24 cellular contexts compared by ENCODE assay signal in the genomic region with DNA sequence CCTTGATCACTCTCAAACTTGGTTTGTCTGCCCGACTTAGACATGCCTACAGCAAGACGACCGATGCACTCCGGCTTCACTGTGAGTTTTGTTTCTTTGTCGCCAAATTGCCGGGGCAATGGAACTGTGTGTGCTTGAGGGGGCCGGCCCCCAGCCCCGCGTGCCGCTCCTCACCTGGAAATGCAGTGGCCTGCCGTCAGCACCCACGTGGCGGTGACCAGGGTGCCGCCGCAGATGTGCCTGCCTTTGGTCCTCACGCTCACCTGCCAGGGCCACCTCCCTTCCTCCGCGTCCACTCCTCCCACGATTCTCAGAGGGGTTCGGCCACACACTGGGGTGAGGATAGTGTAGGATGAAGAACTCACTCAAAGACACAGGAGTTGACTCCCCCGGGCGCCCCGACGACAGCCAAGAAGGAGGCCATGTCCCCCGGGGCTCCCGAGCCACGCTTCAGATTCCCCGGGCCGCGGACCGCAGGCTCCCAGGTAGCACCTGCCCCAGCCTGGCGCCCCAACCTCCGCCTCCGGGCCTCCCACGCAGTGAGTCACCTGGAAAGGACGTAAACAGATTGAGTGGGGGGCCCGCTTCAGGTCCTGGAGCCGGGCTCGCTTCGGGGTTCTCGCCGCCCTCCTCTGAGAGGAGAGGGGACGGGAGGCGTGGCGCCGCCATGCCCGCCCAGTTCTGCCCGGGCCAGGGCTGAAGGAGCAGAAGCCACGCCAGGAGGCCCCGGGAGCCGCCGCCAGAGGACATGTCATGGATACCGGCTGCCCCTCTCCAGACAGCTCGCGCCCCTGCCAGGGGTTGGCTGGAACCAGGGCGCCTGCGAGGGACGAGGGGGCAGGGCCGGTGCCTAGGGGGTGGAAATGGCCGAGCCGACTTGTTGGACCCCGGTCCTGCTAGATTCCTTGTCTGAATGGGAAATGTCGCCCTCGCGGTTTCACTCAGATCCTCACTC. TPM values are rescaled to one million over a fixed set of nuclear protein-coding genes. Genes with fewer than 3 reads are reported as not detected.
DNase-seq lines count a peak whose midpoint lies in the region; ATAC-seq, FAIRE-seq and TF ChIP-seq lines count a peak whose summit lies in the region.
"Had no signal": no experiment of that assay in that cellular context is flagged by ENCODE, and none has a peak within 500 bp of the region (broad histone marks: within the 10 kb centered on the region; RNA-seq: fewer than 3 reads in every experiment).

No MANE protein-coding gene starts in this region.

- FAIRE-seq in H1 (lab: Jason Lieb, UNC) = no peak
- FAIRE-seq: GM12878, GM18507 had no signal

- no peak for TF ChIP-seq POLR2A in H1 (IDR thresholded peaks at IDR 0.05; ENCODE audit: control extremely low read depth in 1 of 2, low read depth in 2 of 2, low read length in 2 of 2)
- TF ChIP-seq POLR2A in testis (IDR thresholded peaks at IDR 0.05) = no peak

- H3K79me2 ChIP-seq in H1 (ENCODE audit: control insufficient read depth in 1 of 2, insufficient read depth in 2 of 2, low read length in 2 of 2) = no peaks in the 10 kb centered on the region

- DNase-seq in activated CD8-positive, alpha-beta memory T cell treated with anti-CD3 and anti-CD28 coated beads, Interleukin-2, amount 10 ng/mL, durations not matched to agents 7 days and 5 days = peak; percentile 34
- DNase-seq in activated CD8-positive, alpha-beta memory T cell treated with anti-CD3 and anti-CD28 coated beads for 24 hours = no peak
- DNase-seq in H1 (ENCODE audit: low read depth in 1 of 2, low spot score in 2 of 2) (no peak), mesenteric fat pad (ENCODE audit: low spot score) (peak; percentile 90), testis (no peak)
- no peak for DNase-seq in activated naive CD4-positive, alpha-beta T cell treated with Interleukin-2 at 50 U/mL for 16 hours
- DNase-seq: Caco-2; CD4-positive, alpha-beta T cell; GF-D8; IMR-90; NCI-H1417; NCI-H187 treated with DMSO at 0.1 percent for 48 hours; NCI-H2227 treated with DMSO at 0.1 percent for 48 hours; NCI-H510A treated with DMSO at 0.1 percent for 48 hours; NCI-H82; PC-3; RPMI8226 had no signal

- peaks cover 3% of the 10 kb centered on the region for H3K9me3 Mint-ChIP-seq in activated CD8-positive, alpha-beta memory T cell treated with anti-CD3 and anti-CD28 coated beads, Interleukin-2, amount 10 ng/mL, durations not matched to agents 7 days and 5 days (ENCODE audit: low read depth)

- no peak overlapping the region for H3K4me3 Mint-ChIP-seq in activated CD8-positive, alpha-beta memory T cell treated with anti-CD3 and anti-CD28 coated beads, Interleukin-2, amount 10 ng/mL, durations not matched to agents 7 days and 5 days
- H3K4me3 Mint-ChIP-seq: CD4-positive, alpha-beta T cell; GM23338 had no signal

- TF ChIP-seq EP300 in H1 (IDR thresholded peaks at IDR 0.05; ENCODE audit: borderline replicate concordance in 1 of 2, low read depth in 2 of 2, low read length in 2 of 2) = no peak

- H3K36me3 ChIP-seq in H1 (ENCODE audit: control insufficient read depth in 2 of 4, insufficient read depth in 4 of 4, low read length in 3 of 4) = no peaks in the 10 kb centered on the region
- H3K36me3 ChIP-seq in testis (ENCODE audit: low read depth, missing control alignments) = no peaks in the 10 kb centered on the region

- peak overlapping the region; percentile 58; the same call in 1 of the 2 replicates for H4K8ac ChIP-seq in H1 (ENCODE audit: extremely low read depth, insufficient read depth, low read length)

- H4K20me1 ChIP-seq in H1 (replicated peaks in 1 of 2; ENCODE audit: control insufficient read depth in 1 of 2, insufficient read depth in 2 of 2, low read length in 2 of 2) = no peaks in the 10 kb centered on the region

- H2BK12ac ChIP-seq in H1 (ENCODE audit: low read depth, low read length) = no peak overlapping the region

- POLR2A ChIA-PET in H1 (lab: Charles Lee; ENCODE audit: partially characterized antibody) = no interaction called here

- H2BK120ac ChIP-seq in H1 (replicated peaks; ENCODE audit: low read depth, low read length) = no peak overlapping the region

- no peak overlapping the region for H4K5ac ChIP-seq in H1 (ENCODE audit: insufficient read length, low read depth, low read length)

- 96% methylated on average over 45 of the region's 65 CpGs; no CpG with 5 or more reads in 1 of the 2 experiments for WGBS in H1 (ENCODE audit: extremely low coverage in 1 of 2, insufficient coverage in 1 of 2, insufficient read length in 1 of 2, insufficient replicate concordance in 2 of 2, low coverage in 1 of 2, low lambda C conversion rate in 2 of 2, missing lambda C conversion rate in 1 of 2), 2 experiments
- 63 to 67% methylated on average over 21 to 65 of the region's 65 CpGs for WGBS in testis, 2 donors

- H3K4me2 ChIP-seq in H1 (ENCODE audit: insufficient read depth in 1 of 2, low read depth in 2 of 2, low read length in 2 of 2) = no peak overlapping the region
- H3K4me2 ChIP-seq: GM23338 had no signal

- no peak overlapping the region for H3K9ac ChIP-seq in H1 (replicated peaks in 1 of 4; ENCODE audit: extremely low read depth in 1 of 4, low read depth in 3 of 4, low read length in 3 of 4)

- intact Hi-C loops in testis (cut with DNase I; ENCODE audit: low total_unique reads) = no loop called here

- no peak overlapping the region for H3K4ac ChIP-seq in H1 (replicated peaks; ENCODE audit: insufficient read length, low read depth, low read length)

- H3K27ac ChIP-seq in H1 (ENCODE audit: low read depth, low read length) (no peak overlapping the region), testis (no peak overlapping the region)
- H3K27ac ChIP-seq: HL-60 had no signal

- peaks cover 4% of the 10 kb centered on the region for H3K36me3 Mint-ChIP-seq in activated CD8-positive, alpha-beta memory T cell treated with anti-CD3 and anti-CD28 coated beads, Interleukin-2, amount 10 ng/mL, durations not matched to agents 7 days and 5 days

- H3K27ac Mint-ChIP-seq in activated CD8-positive, alpha-beta memory T cell treated with anti-CD3 and anti-CD28 coated beads, Interleukin-2, amount 10 ng/mL, durations not matched to agents 7 days and 5 days = no peak overlapping the region
- H3K27ac Mint-ChIP-seq: CD4-positive, alpha-beta T cell; GM23338 had no signal

- no peak overlapping the region for H2AFZ ChIP-seq in H1 (ENCODE audit: low read length)
- H2AFZ ChIP-seq: GM23338 had no signal

- peaks cover 1% of the 10 kb centered on the region for H3K4me1 Mint-ChIP-seq in activated CD8-positive, alpha-beta memory T cell treated with anti-CD3 and anti-CD28 coated beads, Interleukin-2, amount 10 ng/mL, durations not matched to agents 7 days and 5 days

- H2AK5ac ChIP-seq in H1 (ENCODE audit: low read depth, low read length) = no peak overlapping the region

- H3K4me1 ChIP-seq in H1 (replicated peaks in 1 of 4; ENCODE audit: control insufficient read depth in 3 of 4, insufficient read depth in 4 of 4, low read length in 3 of 4) (peaks cover 0 to 3% (median 0%) of the 10 kb centered on the region in 4 experiments; a peak in 1 of 7 replicates), testis (no peaks in the 10 kb centered on the region)

- no peak overlapping the region for H3K23ac ChIP-seq in H1 (ENCODE audit: insufficient read length)

- CTCF ChIA-PET in activated CD8-positive, alpha-beta memory T cell treated with anti-CD3 and anti-CD28 coated beads, Interleukin-2, amount 10 ng/mL, durations not matched to agents 7 days and 5 days (lab: Charles Lee) = no interaction called here
- CTCF ChIA-PET in H1 (lab: Charles Lee; ENCODE audit: partially characterized antibody) = interaction anchor here (1.0 kb wide), 1 partner anchor 343 kb away, joined by 3 read pairs; no protein-coding TSS in a partner anchor

- ATAC-seq in activated CD8-positive, alpha-beta memory T cell treated with anti-CD3 and anti-CD28 coated beads, Interleukin-2, amount 10 ng/mL, durations not matched to agents 7 days and 5 days = no peak
- ATAC-seq in HG02610 (IDR thresholded peaks at IDR 0.05; ENCODE audit: unreplicated experiment) = no peak
- ATAC-seq in HG03439 (IDR thresholded peaks at IDR 0.05; ENCODE audit: unreplicated experiment) = no peak
- ATAC-seq: GM12878, GM23338, PC-3 had no signal

- TF ChIP-seq CTCF in H1 (IDR thresholded peaks at IDR 0.05; ENCODE audit: control extremely low read depth in 1 of 3, insufficient read depth in 1 of 3, low read depth in 1 of 3, low read length in 3 of 3) (no peak), testis (IDR thresholded peaks at IDR 0.05) (no peak)

- no peak overlapping the region for H4K91ac ChIP-seq in H1 (replicated peaks; ENCODE audit: insufficient read length, low read length)

- H3K14ac ChIP-seq in H1 (ENCODE audit: insufficient read length) = no peak overlapping the region

- no peak overlapping the region for H2BK5ac ChIP-seq in H1 (ENCODE audit: low read depth, low read length)

- no peak for TF ChIP-seq RAD21 in H1 (IDR thresholded peaks at IDR 0.05 in 1 of 2, conservative IDR thresholded peaks at IDR 0.05 in 1 of 2; ENCODE audit: low read depth in 2 of 2, low read length in 2 of 2)

- H2BK20ac ChIP-seq in H1 (ENCODE audit: low read length) = no peak overlapping the region

- no peaks in the 10 kb centered on the region for H3K23me2 ChIP-seq in H1 (ENCODE audit: low read depth, low read length)

- H3K4me3 ChIP-seq in H1 (ENCODE audit: extremely low read depth in 1 of 4, insufficient read depth in 2 of 4, low read depth in 3 of 4, low read length in 4 of 4) (no peak overlapping the region), testis (peak overlapping the region; percentile 26 to 45)
- H3K4me3 ChIP-seq: GM12878, GM23338 had no signal

- H3K79me1 ChIP-seq in H1 (ENCODE audit: low read depth, low read length) = no peaks in the 10 kb centered on the region

- H3K56ac ChIP-seq in H1 (replicated peaks; ENCODE audit: insufficient read length, low read depth, low read length) = no peak overlapping the region

- no peak overlapping the region for H3K18ac ChIP-seq in H1 (ENCODE audit: extremely low read depth, low read length)

- no peak overlapping the region for H2BK15ac ChIP-seq in H1 (ENCODE audit: low read length)

- peaks cover 0 to 5% of the 10 kb centered on the region in 2 experiments for H3K9me3 ChIP-seq in H1 (ENCODE audit: insufficient read depth in 2 of 2, low read depth in 1 of 2, low read length in 1 of 2)
- no peaks in the 10 kb centered on the region for H3K9me3 ChIP-seq in testis

- H3K27me3 ChIP-seq in H1 (replicated peaks in 1 of 4; ENCODE audit: control insufficient read depth in 3 of 4, extremely low read depth in 1 of 4, insufficient read depth in 3 of 4, low read length in 3 of 4) (no peaks in the 10 kb centered on the region; a peak in 1 of 7 replicates), testis (no peaks in the 10 kb centered on the region)

- H3K27me3 Mint-ChIP-seq in activated CD8-positive, alpha-beta memory T cell treated with anti-CD3 and anti-CD28 coated beads, Interleukin-2, amount 10 ng/mL, durations not matched to agents 7 days and 5 days = peaks cover 3% of the 10 kb centered on the region
- H3K27me3 Mint-ChIP-seq: CD4-positive, alpha-beta T cell had no signal

RNA-seq across cellular contexts. Expression of a gene that starts 29.6 kb away (rescaled TPM):
- not detected for total RNA-seq in activated CD8-positive, alpha-beta memory T cell treated with anti-CD3 and anti-CD28 coated beads, Interleukin-2, amount 10 ng/mL, durations not matched to agents 7 days and 5 days
- not detected in 2 replicates for total RNA-seq in H1 (2021; fragmentation: NEBNext Ultra II Directional; extraction: Animal tissue kit (Norgen Biotek cat#: 25700))
- polyA plus RNA-seq in H1 (2011; rRNA removed) = 0.06 TPM in 1 of 2 replicates, not detected in the other
- polyA plus RNA-seq in H1 (2011; cell fraction: cytosol; rRNA removed) = 0.10 TPM
- polyA plus RNA-seq in H1 (2011; cell fraction: nucleus; rRNA removed) = not detected
- 0.19 to 0.27 TPM in 2 of 4 replicates, not detected in the others for polyA plus RNA-seq in H1 (2012, experiment 1 of 2)
- 0.33 TPM for polyA plus RNA-seq in H1 (2012, experiment 2 of 2)
- 0.08 TPM for polyA plus RNA-seq in H1 (2013, experiment 1 of 2)
- polyA plus RNA-seq in H1 (2013, experiment 2 of 2) = not detected
- polyA minus RNA-seq in H1 (2011; rRNA and poly(A)+ RNA removed) = not detected in 2 replicates
- polyA minus RNA-seq in H1 (2011; cell fraction: cytosol; rRNA and poly(A)+ RNA removed) = not detected
- not detected for polyA minus RNA-seq in H1 (2011; cell fraction: nucleus; rRNA and poly(A)+ RNA removed)
- 2.6 TPM for total RNA-seq in mesenteric fat pad
- 1 to 10 TPM; 1.2 to 3.0 TPM for total RNA-seq in testis
- 14.5 TPM for polyA plus RNA-seq in testis (ENCODE audit: insufficient read depth, low read depth, low replicate concordance)
- total RNA-seq: CD4-positive, alpha-beta T cell; GM12878; GM23338; HT1080; IMR-90; PC-3 had no signal
- polyA plus RNA-seq: GM23338 had no signal

RNA-seq across cellular contexts. Expression of a gene that starts 43.9 kb away (rescaled TPM):
- total RNA-seq in activated CD8-positive, alpha-beta memory T cell treated with anti-CD3 and anti-CD28 coated beads, Interleukin-2, amount 10 ng/mL, durations not matched to agents 7 days and 5 days = not detected
- total RNA-seq in H1 (2021; fragmentation: NEBNext Ultra II Directional; extraction: Animal tissue kit (Norgen Biotek cat#: 25700)) = 0.21 and 1.5 TPM in 2 replicates
- 0.57 and 1.9 TPM in 2 replicates for polyA plus RNA-seq in H1 (2011; rRNA removed)
- polyA plus RNA-seq in H1 (2011; cell fraction: cytosol; rRNA removed) = 0.89 TPM
- polyA plus RNA-seq in H1 (2011; cell fraction: nucleus; rRNA removed) = 3.4 TPM
- polyA plus RNA-seq in H1 (2012, experiment 1 of 2) = 0.27 to 1.1 TPM (median 0.67 TPM) in 4 replicates
- 0.54 TPM for polyA plus RNA-seq in H1 (2012, experiment 2 of 2)
- 0.63 TPM for polyA plus RNA-seq in H1 (2013, experiment 1 of 2)
- 0.79 TPM for polyA plus RNA-seq in H1 (2013, experiment 2 of 2)
- 0.73 and 0.88 TPM in 2 replicates for polyA minus RNA-seq in H1 (2011; rRNA and poly(A)+ RNA removed)
- polyA minus RNA-seq in H1 (2011; cell fraction: cytosol; rRNA and poly(A)+ RNA removed) = not detected
- polyA minus RNA-seq in H1 (2011; cell fraction: nucleus; rRNA and poly(A)+ RNA removed) = 2.3 TPM
- total RNA-seq in mesenteric fat pad = 16.3 TPM
- total RNA-seq in testis = 10 to 100 TPM in 1 of 2 donors, 1 to 10 TPM in 1; 8.4 to 11.3 TPM
- polyA plus RNA-seq in testis (ENCODE audit: insufficient read depth, low read depth, low replicate concordance) = 10.2 TPM
- total RNA-seq: CD4-positive, alpha-beta T cell; GM12878; PC-3 had no signal
- polyA plus RNA-seq: GM12878 had no signal

Comparison
In these comparisons a context has a peak if more than half of its experiments do, and no peak if none do; other contexts are left out.
1. DNase-seq: peak in activated CD8-positive, alpha-beta memory T cell treated with anti-CD3 and anti-CD28 coated beads, Interleukin-2, amount 10 ng/mL, durations not matched to agents 7 days and 5 days (single experiment) and mesenteric fat pad (single experiment); none in activated CD8-positive, alpha-beta memory T cell treated with anti-CD3 and anti-CD28 coated beads for 24 hours (single experiment), H1 (0 of 2), testis (single experiment) and activated naive CD4-positive, alpha-beta T cell treated with Interleukin-2 at 50 U/mL for 16 hours (single experiment).
2. H3K4me3 ChIP-seq: peak in testis (2 of 2); none in H1 (0 of 4).